24 cellular contexts compared by ENCODE assay signal in the genomic region with DNA sequence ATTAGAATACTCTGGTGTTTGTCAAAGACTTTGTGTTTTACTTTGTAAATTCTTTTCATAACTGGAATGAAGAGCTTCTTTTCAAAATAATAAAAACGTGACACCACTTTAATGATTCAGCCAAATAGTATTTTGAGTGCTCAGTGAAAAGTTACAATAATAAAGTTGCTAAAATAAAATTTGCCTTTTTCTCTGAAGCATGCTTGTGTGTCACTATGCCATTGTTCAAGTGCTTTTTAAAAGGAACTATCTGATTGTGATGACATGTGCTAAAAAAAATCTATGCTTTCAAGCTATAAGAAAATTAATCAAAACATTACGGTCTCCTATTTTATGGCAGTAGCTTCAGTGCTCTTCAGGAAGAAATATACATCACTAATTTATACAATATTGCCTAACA.
"Had no signal": no experiment of that assay in that cellular context is flagged by ENCODE, and none has a peak within 500 bp of the region (broad histone marks: within the 10 kb centered on the region; RNA-seq: fewer than 3 reads in every experiment).

No MANE protein-coding gene starts in this region.

- H3K27ac ChIP-seq: gastrocnemius medialis, left lung, lower lobe of right lung, tibial nerve, VCaP had no signal

- H3K36me3 Mint-ChIP-seq: activated naive CD4-positive, alpha-beta T cell treated with anti-CD3 and anti-CD28 coated beads, Interleukin-2, amount 10 ng/mL, durations not matched to agents 7 days and 5 days; activated naive CD8-positive, alpha-beta T cell treated with anti-CD3 and anti-CD28 coated beads, Interleukin-2, amount 10 ng/mL, durations not matched to agents 7 days and 5 days; natural killer cell treated with Interleukin-12 subunit alpha and Interleukin-12 subunit beta and Interleukin-15 and Interleukin-18, amount 100 ng/mL, for 72 hours had no signal

- ATAC-seq: gastrocnemius medialis; left lung; lower lobe of right lung; natural killer cell treated with Interleukin-12 subunit alpha and Interleukin-12 subunit beta and Interleukin-15 and Interleukin-18, amount 100 ng/mL, for 72 hours; right cardiac atrium had no signal

- H3K27me3 ChIP-seq: gastrocnemius medialis, left lung, tibial nerve had no signal

- H3K4me3 Mint-ChIP-seq: activated naive CD4-positive, alpha-beta T cell treated with anti-CD3 and anti-CD28 coated beads, Interleukin-2, amount 10 ng/mL, durations not matched to agents 7 days and 5 days; activated naive CD8-positive, alpha-beta T cell treated with anti-CD3 and anti-CD28 coated beads, Interleukin-2, amount 10 ng/mL, durations not matched to agents 7 days and 5 days; central memory CD8-positive, alpha-beta T cell; natural killer cell treated with Interleukin-12 subunit alpha and Interleukin-12 subunit beta and Interleukin-15 and Interleukin-18, amount 100 ng/mL, for 72 hours had no signal

- H3K9me3 Mint-ChIP-seq: activated naive CD4-positive, alpha-beta T cell treated with anti-CD3 and anti-CD28 coated beads, Interleukin-2, amount 10 ng/mL, durations not matched to agents 7 days and 5 days; activated naive CD8-positive, alpha-beta T cell treated with anti-CD3 and anti-CD28 coated beads, Interleukin-2, amount 10 ng/mL, durations not matched to agents 7 days and 5 days had no signal

- H3K27me3 Mint-ChIP-seq: activated naive CD4-positive, alpha-beta T cell treated with anti-CD3 and anti-CD28 coated beads, Interleukin-2, amount 10 ng/mL, durations not matched to agents 7 days and 5 days; activated naive CD8-positive, alpha-beta T cell treated with anti-CD3 and anti-CD28 coated beads, Interleukin-2, amount 10 ng/mL, durations not matched to agents 7 days and 5 days; central memory CD8-positive, alpha-beta T cell; natural killer cell treated with Interleukin-12 subunit alpha and Interleukin-12 subunit beta and Interleukin-15 and Interleukin-18, amount 100 ng/mL, for 72 hours had no signal

- H3K4me1 Mint-ChIP-seq: activated naive CD4-positive, alpha-beta T cell treated with anti-CD3 and anti-CD28 coated beads, Interleukin-2, amount 10 ng/mL, durations not matched to agents 7 days and 5 days; activated naive CD8-positive, alpha-beta T cell treated with anti-CD3 and anti-CD28 coated beads, Interleukin-2, amount 10 ng/mL, durations not matched to agents 7 days and 5 days; central memory CD8-positive, alpha-beta T cell had no signal

- H3K4me3 ChIP-seq: gastrocnemius medialis, left lung, lower lobe of right lung, tibial nerve had no signal

- H3K4me1 ChIP-seq: gastrocnemius medialis, left lung, lower lobe of right lung, tibial nerve had no signal

- H3K36me3 ChIP-seq: gastrocnemius medialis, left lung, lower lobe of right lung, tibial nerve had no signal

- H3K27ac Mint-ChIP-seq: activated naive CD4-positive, alpha-beta T cell treated with anti-CD3 and anti-CD28 coated beads, Interleukin-2, amount 10 ng/mL, durations not matched to agents 7 days and 5 days; activated naive CD8-positive, alpha-beta T cell treated with anti-CD3 and anti-CD28 coated beads, Interleukin-2, amount 10 ng/mL, durations not matched to agents 7 days and 5 days; natural killer cell treated with Interleukin-12 subunit alpha and Interleukin-12 subunit beta and Interleukin-15 and Interleukin-18, amount 100 ng/mL, for 72 hours had no signal

- DNase-seq: activated CD4-positive, alpha-beta T cell treated with anti-CD3 and anti-CD28 coated beads for 4 hours; activated CD4-positive, alpha-beta T cell treated with anti-CD3 and anti-CD28 coated beads, Interleukin-2, amount 50 U/mL, for 4 hours; activated CD8-positive, alpha-beta memory T cell treated with anti-CD3 and anti-CD28 coated beads for 24 hours; activated gamma-delta T cell; activated naive CD4-positive, alpha-beta T cell treated with anti-CD3 and anti-CD28 coated beads, Interleukin-2, amount 10 ng/mL, durations not matched to agents 7 days and 5 days; activated naive CD8-positive, alpha-beta T cell treated with anti-CD3 and anti-CD28 coated beads, Interleukin-2, amount 10 ng/mL, durations not matched to agents 7 days and 5 days; activated T-cell treated with anti-CD3 and anti-CD28 coated beads, Interleukin-2, amount 50 U/mL, for 1 hour; amniotic stem cell; dermis blood vessel endothelial cell; effector CD8-positive, alpha-beta T cell; gastrocnemius medialis; glutamatergic neuron; left lung; lower lobe of right lung; mesenchymal stem cell; posterior cingulate gyrus; right cardiac atrium; stimulated activated CD4-positive, alpha-beta T cell treated with anti-CD3 and anti-CD28 coated beads, Interleukin-2, amount 100 ng/mL, for 48 hours; stimulated activated naive CD4-positive, alpha-beta T cell treated with Interleukin-2 at 50 U/mL for 16 hours; T-helper 9 cell had no signal

- H3K9me3 ChIP-seq: gastrocnemius medialis, left lung, lower lobe of right lung, tibial nerve had no signal
